Comparison of ENCODE assay signal across 8 cellular contexts in genomic region chr21:38352536-38353219, GRCh38.
DNase-seq lines count a peak whose midpoint lies in the region; ATAC-seq and TF ChIP-seq lines count a peak whose summit lies in the region.

No MANE protein-coding gene starts in this region.

- DNase-seq in AG04449 (ENCODE audit: low read depth, low spot score) (no peak), GOT3 (lab: John Stamatoyannopoulos, UW) (peak; percentile 23), NCI-H226 (peak; percentile 28), fibroblast of the conjunctiva (ENCODE audit: low read depth) (peak; percentile 48), osteocyte (ENCODE audit: extremely low spot score, unreplicated experiment) (peak; percentile 88), DMS79 (lab: John Stamatoyannopoulos, UW) (no peak)
- DNase-seq in activated CD4-positive, alpha-beta T cell treated with anti-CD3 and anti-CD28 coated beads, Interleukin-2, amount 50 U/mL, for 48 hours: peak; percentile 68 to 74

- H3K9me3 Mint-ChIP-seq in osteocyte (ENCODE audit: unreplicated experiment): no peaks in the 10 kb centered on the region

- POLR2A ChIA-PET in AG04449 (lab: Yijun Ruan, JAX): interaction anchor here (0.7 to 2.6 kb wide), 9 partner anchors 25 to 789 kb away, joined by 3 to 11 read pairs (median 4); no protein-coding TSS in a partner anchor

- no peaks in the 10 kb centered on the region for H3K36me3 Mint-ChIP-seq in osteocyte (ENCODE audit: unreplicated experiment)

- H3K4me1 Mint-ChIP-seq in osteocyte (ENCODE audit: unreplicated experiment): peaks cover 59% of the 10 kb centered on the region

- CTCF ChIA-PET in AG04449 (lab: Yijun Ruan, JAX): interaction anchor here (0.6 to 10.3 kb wide), 60 partner anchors 9 to 824 kb away, joined by 3 to 459 read pairs (median 5); no protein-coding TSS in a partner anchor

- H3K27me3 Mint-ChIP-seq in osteocyte (ENCODE audit: unreplicated experiment): no peaks in the 10 kb centered on the region

- H3K4me3 ChIP-seq in AG04449 (ENCODE audit: low read depth, low read length): no peak overlapping the region

- peak overlapping the region; percentile 80 for H3K27ac Mint-ChIP-seq in osteocyte (ENCODE audit: unreplicated experiment)

- no peak overlapping the region for H3K4me3 Mint-ChIP-seq in osteocyte (ENCODE audit: unreplicated experiment)

- peak; percentile 86 for TF ChIP-seq CTCF in AG04449 (IDR thresholded peaks at IDR 0.05; ENCODE audit: insufficient read depth, low read length, missing control alignments)
- peak; percentile 92 for TF ChIP-seq CTCF in osteocyte (IDR thresholded peaks at IDR 0.05)

- no peak for TF ChIP-seq POLR2A in GM18505 (IDR thresholded peaks at IDR 0.05; ENCODE audit: borderline replicate concordance, extremely low read depth, insufficient read depth, insufficient read length)

- ATAC-seq in GM18505 (IDR thresholded peaks at IDR 0.05; ENCODE audit: unreplicated experiment): no peak

Comparison
In these comparisons a context has a peak if more than half of its experiments do, and no peak if none do; other contexts are left out.
1. DNase-seq: peak in GOT3 (single experiment), NCI-H226 (single experiment), activated CD4-positive, alpha-beta T cell treated with anti-CD3 and anti-CD28 coated beads, Interleukin-2, amount 50 U/mL, for 48 hours (2 of 2), fibroblast of the conjunctiva (single experiment) and osteocyte (single experiment); none in AG04449 (single experiment) and DMS79 (single experiment).